8 cellular contexts compared by ENCODE assay signal in the genomic region with DNA sequence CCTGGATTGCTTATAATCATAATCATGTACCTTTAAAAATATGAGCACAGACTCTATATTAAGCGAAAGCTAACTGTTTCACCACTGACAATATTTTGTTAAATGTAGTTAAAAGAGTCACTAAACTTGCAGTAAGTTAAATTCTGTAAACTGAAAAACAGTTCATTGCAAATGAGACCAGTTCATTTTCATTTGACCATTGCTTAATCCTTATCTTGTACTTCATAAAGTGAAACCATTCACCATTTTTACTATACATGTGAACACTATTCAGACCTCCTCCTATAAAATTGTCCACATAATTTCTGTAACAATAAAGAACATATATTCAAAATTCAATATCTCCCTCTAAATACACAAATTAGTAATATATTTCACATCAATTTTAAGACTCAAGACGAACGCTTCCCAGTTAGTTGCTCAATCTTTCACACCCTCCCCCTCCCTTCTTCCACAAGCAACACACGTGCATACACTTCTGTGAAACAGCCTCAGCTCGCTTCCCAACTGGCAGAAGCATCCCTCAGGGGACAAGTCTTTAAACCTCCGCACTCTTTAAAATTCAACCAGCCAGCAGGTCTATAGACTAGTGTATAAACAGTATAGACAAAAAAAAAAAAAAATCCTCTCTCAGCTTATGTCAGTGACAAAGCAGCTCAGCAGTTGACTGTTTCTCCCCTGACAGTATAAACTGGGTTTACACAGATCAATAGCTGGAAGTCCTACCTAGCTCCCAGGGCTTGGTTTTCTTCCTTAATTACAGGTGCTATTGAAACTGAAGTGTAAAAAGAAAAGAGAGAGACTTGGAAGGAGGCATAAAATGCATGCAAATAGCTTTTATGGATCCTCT.
DNase-seq lines count a peak whose midpoint lies in the region; TF ChIP-seq lines count a peak whose summit lies in the region.

No MANE protein-coding gene starts in this region.

- peak overlapping the region; percentile 67 for H3K4me3 Mint-ChIP-seq in MCF 10A (ENCODE audit: unreplicated experiment)

- no peaks in the 10 kb centered on the region for H3K9me3 Mint-ChIP-seq in MCF 10A (ENCODE audit: unreplicated experiment)

- no peaks in the 10 kb centered on the region for H3K36me3 ChIP-seq in brain microvascular endothelial cell (replicated peaks)

- no peak for DNase-seq in AG09309 (ENCODE audit: low read depth)
- peak; percentile 64 for DNase-seq in NCI-H1436 (lab: John Stamatoyannopoulos, UW)
- peak; percentile 71 for DNase-seq in MCF 10A (ENCODE audit: unreplicated experiment)
- DNase-seq in medulla oblongata (ENCODE audit: extremely low spot score), result peak; percentile 15
- no peak for DNase-seq in activated naive CD4-positive, alpha-beta T cell treated with Interleukin-2 at 50 U/mL for 16 hours
- DNase-seq in ureter (ENCODE audit: low spot score), result no peak
- no peak for DNase-seq in activated T-cell treated with anti-CD3 and anti-CD28 coated beads, Interleukin-2, amount 50 U/mL, for 48 hours
- no peak for DNase-seq in brain microvascular endothelial cell

- no peak for TF ChIP-seq CTCF in AG09309 (IDR thresholded peaks at IDR 0.05; ENCODE audit: control insufficient read depth, insufficient read depth, low read depth, low read length, missing control alignments)
- no peak for TF ChIP-seq CTCF in MCF 10A (IDR thresholded peaks at IDR 0.05; ENCODE audit: unreplicated experiment)
- no peak for TF ChIP-seq CTCF in brain microvascular endothelial cell (IDR thresholded peaks at IDR 0.05; ENCODE audit: low read depth, low read length, missing control alignments)

- BruUV-seq in MCF 10A (replicated peaks; lab: Mats Ljungman, UMichigan), result no TSS peak

- peaks cover 14% of the 10 kb centered on the region for H3K4me1 Mint-ChIP-seq in MCF 10A (ENCODE audit: insufficient read depth, unreplicated experiment)

- CTCF ChIA-PET in MCF 10A (lab: Yijun Ruan, JAX), result interaction anchor here (0.6 to 1.4 kb wide), 6 partner anchors 8 to 268 kb away, joined by 3 to 6 read pairs (median 3); no protein-coding TSS in a partner anchor

- H3K27me3 ChIP-seq in brain microvascular endothelial cell (replicated peaks), result no peaks in the 10 kb centered on the region

- H3K36me3 Mint-ChIP-seq in MCF 10A (ENCODE audit: insufficient read depth, unreplicated experiment), result no peaks in the 10 kb centered on the region

- H3K27me3 Mint-ChIP-seq in MCF 10A (ENCODE audit: insufficient read depth, unreplicated experiment), result no peaks in the 10 kb centered on the region

- peak overlapping the region; percentile 62 for H3K27ac Mint-ChIP-seq in MCF 10A (ENCODE audit: low read depth, unreplicated experiment)

- H3K4me3 ChIP-seq in AG09309 (ENCODE audit: control insufficient read depth, low read depth, low read length), result peak overlapping the region; percentile 22
- no peak overlapping the region for H3K4me3 ChIP-seq in brain microvascular endothelial cell (ENCODE audit: low read depth, low read length)

- POLR2A ChIA-PET in MCF 10A (lab: Yijun Ruan, JAX), result interaction anchor here (0.6 to 2.0 kb wide), 3 partner anchors 10 to 491 kb away, joined by 3 to 5 read pairs (median 4); no protein-coding TSS in a partner anchor

- intact Hi-C loops in MCF 10A (cut with micrococcal nuclease), result no loop called here

- no peak overlapping the region for H3K27ac ChIP-seq in brain microvascular endothelial cell

- in situ Hi-C loops in brain microvascular endothelial cell (cut with HindIII; ENCODE audit: low pct_ligation_motif_present, low sequenced_read_pairs), result no loop called here

Comparison
In these comparisons a context has a peak if more than half of its experiments do, and no peak if none do; other contexts are left out.
1. DNase-seq: peak in NCI-H1436 (single experiment), MCF 10A (single experiment) and medulla oblongata (single experiment); none in AG09309 (single experiment), activated naive CD4-positive, alpha-beta T cell treated with Interleukin-2 at 50 U/mL for 16 hours (single experiment), ureter (single experiment), activated T-cell treated with anti-CD3 and anti-CD28 coated beads, Interleukin-2, amount 50 U/mL, for 48 hours (0 of 2) and brain microvascular endothelial cell (single experiment).